23 cellular contexts compared by ENCODE assay signal in the genomic region with DNA sequence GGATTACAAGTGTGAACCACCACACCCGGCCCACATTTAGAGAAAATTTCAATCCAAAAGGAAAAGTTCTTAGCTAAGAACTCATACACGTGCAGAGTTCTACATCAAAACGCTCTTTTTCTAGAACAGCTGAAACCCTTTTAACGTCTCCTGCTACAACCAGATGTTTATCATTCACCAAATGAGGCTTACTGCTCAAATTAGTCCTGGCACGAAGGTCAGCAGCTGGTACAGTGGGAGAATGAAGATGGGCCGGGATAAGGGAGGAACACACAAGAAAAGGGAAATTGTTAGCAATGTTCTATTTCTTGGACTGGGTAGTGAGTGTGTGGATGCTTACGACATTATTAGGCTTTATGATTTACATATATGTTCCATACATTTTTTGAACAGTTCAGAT.
"Had no signal": no experiment of that assay in that cellular context is flagged by ENCODE, and none has a peak within 500 bp of the region (broad histone marks: within the 10 kb centered on the region; RNA-seq: fewer than 3 reads in every experiment).

No MANE protein-coding gene starts in this region.

- ATAC-seq: activated T-cell treated with anti-CD3 and anti-CD28 coated beads, Interleukin-2, amount 50 U/mL, for 4 hours; WTC11 had no signal

- H3K4me1 ChIP-seq: breast epithelium had no signal

- H3K36me3 ChIP-seq: breast epithelium had no signal

- H3K4me3 ChIP-seq: breast epithelium had no signal

- H3K9me3 ChIP-seq: breast epithelium had no signal

- H3K27ac ChIP-seq: KMS-11 had no signal

- DNase-seq: activated CD4-positive, alpha-beta memory T cell treated with anti-CD3 and anti-CD28 coated beads for 36 hours; activated CD4-positive, alpha-beta T cell treated with anti-CD3 and anti-CD28 coated beads for 1 hour; activated CD4-positive, alpha-beta T cell treated with anti-CD3 and anti-CD28 coated beads, Interleukin-2, amount 10 ng/mL, durations not matched to agents 24 days and 14 days; activated CD8-positive, alpha-beta memory T cell treated with anti-CD3 and anti-CD28 coated beads for 24 hours; activated effector memory CD4-positive, alpha-beta T cell treated with anti-CD3 and anti-CD28 coated beads, Interleukin-2, amount 50 U/mL, for 16 hours; activated naive CD4-positive, alpha-beta T cell treated with Interleukin-2 at 50 U/mL for 16 hours; activated T-cell treated with anti-CD3 and anti-CD28 coated beads, Interleukin-2, amount 50 U/mL, for 4 hours; aorta; caudate nucleus; NCI-H1092; NCI-H1417 treated with DMSO at 0.1 percent for 48 hours; NCI-H1694; NCI-H2029; NCI-H2107; NCI-H345; NCI-H510A; NCI-H526 treated with DMSO at 0.1 percent for 48 hours; NCI-H82; SIG-M5; SW 1271 had no signal

- H3K27me3 ChIP-seq: breast epithelium had no signal
